11 cellular contexts compared by ENCODE assay signal in the genomic region with DNA sequence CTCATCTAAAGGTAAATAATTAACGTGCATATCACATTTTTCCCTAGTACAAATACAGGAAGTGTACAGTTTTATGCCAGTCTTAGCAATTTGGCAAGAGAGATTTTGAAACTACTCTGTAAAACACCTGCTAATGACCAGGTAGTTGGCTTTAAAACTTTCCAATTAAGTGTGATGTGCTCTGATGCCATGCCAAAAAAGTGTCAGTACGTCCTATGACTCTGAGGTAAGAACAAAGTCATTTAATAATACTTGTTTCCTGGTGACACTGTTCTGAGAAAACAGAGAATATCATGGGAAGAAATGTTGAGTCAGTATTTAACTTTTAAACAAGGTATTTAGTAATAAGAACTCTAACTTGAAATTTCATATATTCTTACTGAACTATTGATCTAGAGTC. TPM values are rescaled to one million over a fixed set of nuclear protein-coding genes. Genes with fewer than 3 reads are reported as not detected.
DNase-seq lines count a peak whose midpoint lies in the region; ATAC-seq and TF ChIP-seq lines count a peak whose summit lies in the region.
"Had no signal": no experiment of that assay in that cellular context is flagged by ENCODE, and none has a peak within 500 bp of the region (broad histone marks: within the 10 kb centered on the region; RNA-seq: fewer than 3 reads in every experiment).

No MANE protein-coding gene starts in this region.

- intact Hi-C loops in left ventricle myocardium superior (cut with micrococcal nuclease), result no loop called here

- H3K4me2 ChIP-seq in MM.1S (ENCODE audit: low read depth, low read length), result no peak overlapping the region

- no peaks in the 10 kb centered on the region for H3K36me3 ChIP-seq in right atrium auricular region
- H3K36me3 ChIP-seq in MM.1S (replicated peaks; ENCODE audit: insufficient read depth, low read length), result no peaks in the 10 kb centered on the region
- H3K36me3 ChIP-seq in upper lobe of left lung, result no peaks in the 10 kb centered on the region

- no peak for DNase-seq in left ventricle myocardium superior
- DNase-seq in right atrium auricular region (ENCODE audit: low spot score), result no peak
- DNase-seq in MM.1S, result peak; percentile 32
- peak; percentile 45 for DNase-seq in epithelial cell of prostate (ENCODE audit: low read depth, low spot score)
- DNase-seq in upper lobe of left lung, result peak in 1 of 2 donors; percentile 44
- no peak for DNase-seq in OCI-M2 (lab: John Stamatoyannopoulos, UW; ENCODE audit: unreplicated experiment)
- DNase-seq in NCI-H748 (lab: John Stamatoyannopoulos, UW; ENCODE audit: unreplicated experiment), result no peak
- DNase-seq: activated T-cell treated with anti-CD3 and anti-CD28 coated beads, Interleukin-2, amount 50 U/mL, for 72 hours; NCI-H2171; T-cell had no signal

- WGBS in upper lobe of left lung, 2 donors, result 11 to 23% methylated on average over 2 of the region's 2 CpGs

- H2AFZ ChIP-seq in MM.1S (ENCODE audit: low read length), result no peak overlapping the region

- no peaks in the 10 kb centered on the region for H4K20me1 ChIP-seq in MM.1S (ENCODE audit: insufficient read depth, low read length)

- H3K4me1 ChIP-seq in right atrium auricular region, result peaks cover 0 to 35% of the 10 kb centered on the region in 2 donors
- H3K4me1 ChIP-seq in MM.1S (ENCODE audit: low read length), result peaks cover 11% of the 10 kb centered on the region; the same call in 1 of the 2 replicates
- peaks cover 27 to 78% (median 35%) of the 10 kb centered on the region in 4 donors for H3K4me1 ChIP-seq in upper lobe of left lung

- no peaks in the 10 kb centered on the region for H3K9me3 ChIP-seq in right atrium auricular region
- no peaks in the 10 kb centered on the region for H3K9me3 ChIP-seq in MM.1S (replicated peaks; ENCODE audit: insufficient read depth, low read length)
- no peaks in the 10 kb centered on the region for H3K9me3 ChIP-seq in upper lobe of left lung

- peak in 1 of 4 donors; percentile 80 for TF ChIP-seq EP300 in upper lobe of left lung (IDR thresholded peaks at IDR 0.05)

- ATAC-seq in left ventricle myocardium superior (peak; percentile 56), upper lobe of left lung (ENCODE audit: low FRiP score in 2 of 2) (peak; percentile 12 to 75), GM18909 (IDR thresholded peaks at IDR 0.05; ENCODE audit: poor library complexity, unreplicated experiment) (no peak)
- ATAC-seq: T-cell had no signal

- H3K27me3 ChIP-seq in right atrium auricular region (no peaks in the 10 kb centered on the region), MM.1S (replicated peaks; ENCODE audit: insufficient read depth, low read length) (no peaks in the 10 kb centered on the region), upper lobe of left lung (no peaks in the 10 kb centered on the region)

- TF ChIP-seq CTCF in right atrium auricular region (IDR thresholded peaks at IDR 0.05), result no peak
- TF ChIP-seq CTCF in MM.1S (IDR thresholded peaks at IDR 0.05; ENCODE audit: low read length), result no peak
- no peak for TF ChIP-seq CTCF in upper lobe of left lung (IDR thresholded peaks at IDR 0.05)

- H3F3A ChIP-seq in MM.1S (ENCODE audit: insufficient read depth, low read length), result no peaks in the 10 kb centered on the region

- no peak for TF ChIP-seq POLR2A in upper lobe of left lung (IDR thresholded peaks at IDR 0.05)

- H3K4me3 ChIP-seq in right atrium auricular region, result no peak overlapping the region
- H3K4me3 ChIP-seq in MM.1S (ENCODE audit: low read length), result no peak overlapping the region
- no peak overlapping the region for H3K4me3 ChIP-seq in upper lobe of left lung

- H3K9ac ChIP-seq in MM.1S (ENCODE audit: low read length), result no peak overlapping the region

- peaks cover 93% of the 10 kb centered on the region for H3K79me2 ChIP-seq in MM.1S (ENCODE audit: low read length)

- no peak overlapping the region for H3K27ac ChIP-seq in right atrium auricular region
- H3K27ac ChIP-seq in MM.1S (ENCODE audit: low read length), result no peak overlapping the region
- H3K27ac ChIP-seq in epithelial cell of prostate, result peak overlapping the region; percentile 47
- H3K27ac ChIP-seq in upper lobe of left lung, result peak overlapping the region in 1 of 4 donors; percentile 35

- H3K9me2 ChIP-seq in MM.1S (replicated peaks; ENCODE audit: insufficient read depth, low read length), result no peaks in the 10 kb centered on the region

RNA-seq across cellular contexts. Expression of a gene that starts 9.6 kb away (rescaled TPM):
- total RNA-seq in left ventricle myocardium superior (18.7 TPM), right atrium auricular region (10 to 100 TPM; 17.7 to 29.4 TPM), upper lobe of left lung (10 to 100 TPM; 18.9 to 42.0 (median 34.0) TPM)

Comparison
In these comparisons a context has a peak if more than half of its experiments do, and no peak if none do; other contexts are left out.
1. DNase-seq: peak in MM.1S (single experiment) and epithelial cell of prostate (single experiment); none in left ventricle myocardium superior (single experiment), right atrium auricular region (single experiment), OCI-M2 (single experiment) and NCI-H748 (single experiment).